ENCODE assay signal across 1 cellular context in the genomic region with DNA sequence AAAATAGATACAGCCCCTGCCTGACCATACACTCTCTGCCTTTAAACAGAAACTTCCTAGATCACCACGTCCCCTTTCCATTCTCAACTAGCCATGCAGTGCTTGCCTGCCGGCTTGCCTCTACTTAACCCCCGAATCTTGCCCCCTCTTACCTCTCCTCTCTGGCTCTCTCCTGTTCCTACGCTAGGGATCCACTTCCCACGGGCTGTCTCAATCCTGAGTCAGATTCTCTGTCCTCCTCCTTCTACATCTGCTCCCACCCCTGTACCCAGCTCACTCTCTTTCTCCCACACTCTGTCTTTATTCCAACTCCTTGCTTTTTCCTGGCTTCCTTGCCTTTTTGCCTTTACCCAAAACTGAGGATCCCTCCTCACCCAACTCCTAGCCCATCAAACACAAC.
TF ChIP-seq lines count a peak whose summit lies in the region.

No MANE protein-coding gene starts in this region.

TF ChIP-seq in SK-N-SH treated with all-trans-retinoic acid at 6 μM for 48 hours, 23 proteins besides CTCF, POLR2A, EP300 and RAD21 (continued from another document):
- TF ChIP-seq RARB (CRISPR knock-in tag; IDR thresholded peaks at IDR 0.05) (no peak), ZNF70 (CRISPR knock-in tag; IDR thresholded peaks at IDR 0.05) (no peak), TCF4 (CRISPR knock-in tag; IDR thresholded peaks at IDR 0.05; ENCODE audit: borderline replicate concordance) (no peak), ARNTL (CRISPR knock-in tag; IDR thresholded peaks at IDR 0.05; ENCODE audit: borderline replicate concordance, low read depth) (no peak), CSDC2 (CRISPR knock-in tag; IDR thresholded peaks at IDR 0.05) (no peak), ESRRG (CRISPR knock-in tag; IDR thresholded peaks at IDR 0.05) (no peak)
- TF ChIP-seq, protein P1, sequence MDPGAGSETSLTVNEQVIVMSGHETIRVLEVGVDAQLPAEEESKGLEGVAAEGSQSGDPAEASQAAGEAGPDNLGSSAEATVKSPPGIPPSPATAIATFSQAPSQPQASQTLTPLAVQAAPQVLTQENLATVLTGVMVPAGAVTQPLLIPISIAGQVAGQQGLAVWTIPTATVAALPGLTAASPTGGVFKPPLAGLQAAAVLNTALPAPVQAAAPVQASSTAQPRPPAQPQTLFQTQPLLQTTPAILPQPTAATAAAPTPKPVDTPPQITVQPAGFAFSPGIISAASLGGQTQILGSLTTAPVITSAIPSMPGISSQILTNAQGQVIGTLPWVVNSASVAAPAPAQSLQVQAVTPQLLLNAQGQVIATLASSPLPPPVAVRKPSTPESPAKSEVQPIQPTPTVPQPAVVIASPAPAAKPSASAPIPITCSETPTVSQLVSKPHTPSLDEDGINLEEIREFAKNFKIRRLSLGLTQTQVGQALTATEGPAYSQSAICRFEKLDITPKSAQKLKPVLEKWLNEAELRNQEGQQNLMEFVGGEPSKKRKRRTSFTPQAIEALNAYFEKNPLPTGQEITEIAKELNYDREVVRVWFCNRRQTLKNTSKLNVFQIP (CRISPR knock-in tag; IDR thresholded peaks at IDR 0.05; ENCODE audit: borderline replicate concordance, low read depth): no peak
